In genomic region chr16:23960081-23960499, GRCh38 we compare ENCODE assay signal across 15 cellular contexts.
DNase-seq lines count a peak whose midpoint lies in the region; ATAC-seq, FAIRE-seq and TF ChIP-seq lines count a peak whose summit lies in the region.
"Had no signal": no experiment of that assay in that cellular context is flagged by ENCODE, and none has a peak within 500 bp of the region (broad histone marks: within the 10 kb centered on the region; RNA-seq: fewer than 3 reads in every experiment).

No MANE protein-coding gene starts in this region.

- H3K36me3 ChIP-seq in HEK293 (ENCODE audit: control insufficient read depth in 2 of 2, insufficient read depth in 1 of 2, low read length in 2 of 2) (no peaks in the 10 kb centered on the region), spleen (peaks cover 0 to 23% (median 5%) of the 10 kb centered on the region in 6 donors)
- H3K36me3 ChIP-seq: esophagus muscularis mucosa, sigmoid colon had no signal

- peaks cover 17% of the 10 kb centered on the region for H3K36me3 Mint-ChIP-seq in activated T-cell treated with anti-CD3 and anti-CD28 coated beads, Interleukin-2, amount 50 U/mL, for 4 hours (ENCODE audit: insufficient read depth)
- H3K36me3 Mint-ChIP-seq in activated naive CD8-positive, alpha-beta T cell treated with anti-CD3 and anti-CD28 coated beads, Interleukin-2, amount 10 ng/mL, durations not matched to agents 7 days and 5 days, result peaks cover 26% of the 10 kb centered on the region

- H3K4me1 Mint-ChIP-seq in activated T-cell treated with anti-CD3 and anti-CD28 coated beads, Interleukin-2, amount 50 U/mL, for 4 hours (ENCODE audit: low read depth), result peaks cover 77% of the 10 kb centered on the region
- H3K4me1 Mint-ChIP-seq in activated naive CD8-positive, alpha-beta T cell treated with anti-CD3 and anti-CD28 coated beads, Interleukin-2, amount 10 ng/mL, durations not matched to agents 7 days and 5 days, result peaks cover 34% of the 10 kb centered on the region

- no peaks in the 10 kb centered on the region for H3K27me3 ChIP-seq in spleen (replicated peaks in 1 of 7)
- H3K27me3 ChIP-seq: esophagus muscularis mucosa, sigmoid colon had no signal

- WGBS in spleen, 5 donors, result 11 to 43% (median 32%) methylated on average over 2 of the region's 2 CpGs

- no peak for ATAC-seq in activated T-cell treated with anti-CD3 and anti-CD28 coated beads, Interleukin-2, amount 50 U/mL, for 4 hours
- peak; percentile 19 for ATAC-seq in activated naive CD8-positive, alpha-beta T cell treated with anti-CD3 and anti-CD28 coated beads, Interleukin-2, amount 10 ng/mL, durations not matched to agents 7 days and 5 days (ENCODE audit: low read depth)
- ATAC-seq in HG03354 (IDR thresholded peaks at IDR 0.05; ENCODE audit: poor library complexity, severe bottlenecking, unreplicated experiment) (no peak), HG02588 (IDR thresholded peaks at IDR 0.05; ENCODE audit: unreplicated experiment) (no peak)

- intact Hi-C loops in spleen (cut with DNase I; ENCODE audit: low total_unique reads), result no loop called here

- H3K27ac ChIP-seq in HEK293 (ENCODE audit: extremely low read depth, low read depth, low read length), result no peak overlapping the region
- H3K27ac ChIP-seq in spleen, result peak overlapping the region in 7 of 8 donors; percentile 42 to 83 (median 62)
- H3K27ac ChIP-seq: esophagus muscularis mucosa, sigmoid colon had no signal

- no peak for TF ChIP-seq POLR2A in spleen (IDR thresholded peaks at IDR 0.05)

- DNase-seq in activated T-cell treated with anti-CD3 and anti-CD28 coated beads, Interleukin-2, amount 50 U/mL, for 4 hours, result no peak
- DNase-seq in activated T-cell treated with anti-CD3 and anti-CD28 coated beads for 4 hours (no peak), spleen (no peak), D721Med (ENCODE audit: insufficient read length, low spot score) (no peak)
- DNase-seq in activated naive CD8-positive, alpha-beta T cell treated with anti-CD3 and anti-CD28 coated beads, Interleukin-2, amount 10 ng/mL, durations not matched to agents 7 days and 5 days, result no peak
- DNase-seq: Caco-2; central memory CD4-positive, alpha-beta T cell; NCI-H1417 treated with DMSO at 0.1 percent for 48 hours; SHP77 treated with DMSO at 0.1 percent for 48 hours; sigmoid colon had no signal

- H3K27ac Mint-ChIP-seq in activated naive CD8-positive, alpha-beta T cell treated with anti-CD3 and anti-CD28 coated beads, Interleukin-2, amount 10 ng/mL, durations not matched to agents 7 days and 5 days, result peak overlapping the region; percentile 9

- H3K9me3 ChIP-seq in HEK293 (ENCODE audit: control insufficient read depth, insufficient read depth, low read depth, low read length) (no peaks in the 10 kb centered on the region), spleen (no peaks in the 10 kb centered on the region)
- H3K9me3 ChIP-seq: Caco-2, esophagus muscularis mucosa, sigmoid colon had no signal

- CTCF ChIA-PET in HEK293 (lab: Yijun Ruan, JAX), result no interaction called here

- H3K9me3 Mint-ChIP-seq in activated T-cell treated with anti-CD3 and anti-CD28 coated beads, Interleukin-2, amount 50 U/mL, for 4 hours, result no peaks in the 10 kb centered on the region
- no peaks in the 10 kb centered on the region for H3K9me3 Mint-ChIP-seq in activated naive CD8-positive, alpha-beta T cell treated with anti-CD3 and anti-CD28 coated beads, Interleukin-2, amount 10 ng/mL, durations not matched to agents 7 days and 5 days

- peak overlapping the region; percentile 5 for H3K4me3 Mint-ChIP-seq in activated T-cell treated with anti-CD3 and anti-CD28 coated beads, Interleukin-2, amount 50 U/mL, for 4 hours
- H3K4me3 Mint-ChIP-seq in activated naive CD8-positive, alpha-beta T cell treated with anti-CD3 and anti-CD28 coated beads, Interleukin-2, amount 10 ng/mL, durations not matched to agents 7 days and 5 days, result peak overlapping the region; percentile 63

- POLR2A ChIA-PET in HEK293 (lab: Yijun Ruan, JAX), result no interaction called here
- POLR2A ChIA-PET in activated naive CD8-positive, alpha-beta T cell treated with anti-CD3 and anti-CD28 coated beads, Interleukin-2, amount 10 ng/mL, durations not matched to agents 7 days and 5 days (lab: Charles Lee), result interaction anchor here (1.4 kb wide), 1 partner anchor 8 kb away, joined by 5 read pairs; no protein-coding TSS in a partner anchor

- H3K4me3 ChIP-seq in HEK293 (ENCODE audit: low read depth, low read length) (no peak overlapping the region), spleen (peak overlapping the region in 1 of 8 donors; percentile 30)
- H3K4me3 ChIP-seq: esophagus muscularis mucosa, sigmoid colon had no signal

- no peak for TF ChIP-seq CTCF in HEK293 (tag by site-specific recombination; IDR thresholded peaks at IDR 0.05)
- no peak for TF ChIP-seq CTCF in spleen (IDR thresholded peaks at IDR 0.05 in 8 of 11, conservative IDR thresholded peaks at IDR 0.05 in 3 of 11)
- no peak for TF ChIP-seq CTCF in D721Med (IDR thresholded peaks at IDR 0.05; ENCODE audit: insufficient read depth, missing control alignments)

- H3K27me3 Mint-ChIP-seq in activated T-cell treated with anti-CD3 and anti-CD28 coated beads, Interleukin-2, amount 50 U/mL, for 4 hours (ENCODE audit: low read depth), result no peaks in the 10 kb centered on the region
- no peaks in the 10 kb centered on the region for H3K27me3 Mint-ChIP-seq in activated naive CD8-positive, alpha-beta T cell treated with anti-CD3 and anti-CD28 coated beads, Interleukin-2, amount 10 ng/mL, durations not matched to agents 7 days and 5 days

- H3K4me1 ChIP-seq in HEK293 (ENCODE audit: control insufficient read depth, insufficient read depth, low read length), result no peaks in the 10 kb centered on the region
- H3K4me1 ChIP-seq in spleen, result peaks cover 22 to 75% (median 50%) of the 10 kb centered on the region in 6 donors
- H3K4me1 ChIP-seq: Caco-2 had no signal

- no peak for FAIRE-seq in D721Med (lab: Jason Lieb, UNC)
- FAIRE-seq: urothelium cell line had no signal

TF ChIP-seq in HEK293, 187 proteins besides CTCF, POLR2A, EP300 and RAD21:
- peak; percentile 67 for TF ChIP-seq PRDM1 (tag by site-specific recombination; IDR thresholded peaks at IDR 0.05)
- no peak for TF ChIP-seq ZNF302 (tag by site-specific recombination; IDR thresholded peaks at IDR 0.05; ENCODE audit: low read depth)
